ENCODE assay signal across 9 cellular contexts in the genomic region with DNA sequence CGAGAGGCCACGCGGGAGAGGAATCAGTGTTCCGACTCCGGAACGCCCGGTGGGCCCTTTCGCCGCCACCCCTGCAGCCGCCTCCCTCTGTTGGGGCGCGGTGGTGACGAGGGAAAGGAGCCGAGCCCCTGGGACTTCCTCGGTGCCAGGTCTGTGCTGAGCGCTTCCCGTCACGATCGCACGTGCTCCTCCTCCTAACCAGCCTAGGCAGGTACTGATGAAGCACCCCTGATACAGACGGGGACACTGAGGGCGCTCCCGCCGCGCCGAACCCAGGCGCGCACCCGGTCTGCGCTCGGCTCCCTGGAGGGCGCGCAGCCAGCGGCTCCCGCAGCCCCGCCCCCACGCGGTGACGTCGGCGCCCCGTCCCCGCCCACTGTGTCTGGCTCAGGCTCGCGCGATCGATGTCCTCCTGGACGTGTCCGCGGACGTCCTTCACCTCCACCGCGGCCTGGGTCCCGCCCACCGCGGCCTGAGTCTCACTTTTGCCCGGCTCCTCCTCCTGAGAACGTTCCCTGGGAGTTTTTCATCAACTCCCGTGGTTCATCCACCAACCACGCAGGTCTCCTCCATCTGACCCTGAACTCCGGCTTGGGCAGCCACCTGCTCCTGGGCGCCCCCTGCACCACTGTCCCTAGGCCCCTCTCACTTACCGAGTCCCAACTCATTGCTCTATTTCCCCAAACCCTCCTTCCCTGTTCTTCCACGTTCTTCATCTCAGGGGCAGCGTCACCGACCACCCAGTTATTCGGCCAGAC.
A peak's percentile ranks its signal among the peaks of the same experiment; 100 is the strongest.
DNase-seq lines count a peak whose midpoint lies in the region; ATAC-seq and TF ChIP-seq lines count a peak whose summit lies in the region.
"Had no signal": no experiment of that assay in that cellular context is flagged by ENCODE, and none has a peak within 500 bp of the region (broad histone marks: within the 10 kb centered on the region; RNA-seq: fewer than 3 reads in every experiment).

No MANE protein-coding gene starts in this region.

- ATAC-seq in HG03045 (IDR thresholded peaks at IDR 0.05; ENCODE audit: unreplicated experiment) = peak; percentile 81

- H3K9me3 ChIP-seq in mucosa of stomach (ENCODE audit: control insufficient read depth, low read length) = no peaks in the 10 kb centered on the region

- H3K4me1 ChIP-seq in mucosa of stomach (ENCODE audit: control insufficient read depth, insufficient read depth, low read length) = peaks cover 6% of the 10 kb centered on the region

- peak; percentile 34 for DNase-seq in NCI-H2107 treated with DMSO at 0.1 percent for 48 hours (lab: John Stamatoyannopoulos, UW; ENCODE audit: unreplicated experiment)
- DNase-seq in NCI-H2107 (lab: John Stamatoyannopoulos, UW) = no peak
- peak; percentile 79 for DNase-seq in NCI-H774 (lab: John Stamatoyannopoulos, UW)
- peak; percentile 64 for DNase-seq in activated CD8-positive, alpha-beta memory T cell treated with anti-CD3 and anti-CD28 coated beads, Interleukin-2, amount 50 U/mL, for 4 hours
- peak; percentile 73 to 87 for DNase-seq in erythroblast (lab: John Stamatoyannopoulos, UW)
- peak; percentile 24 to 37 for DNase-seq in stimulated activated CD8-positive, alpha-beta memory T cell treated with anti-CD3 and anti-CD28 coated beads, Interleukin-7, amount 100 ng/mL, for 1 hour (ENCODE audit: low read depth in 2 of 2)
- DNase-seq: DND-41 had no signal

- H3K4me3 ChIP-seq in mucosa of stomach (ENCODE audit: low read length) = peak overlapping the region; percentile 60

- peaks cover 19% of the 10 kb centered on the region for H3K27me3 ChIP-seq in mucosa of stomach (ENCODE audit: control insufficient read depth, insufficient read depth, low read length)

- H3K36me3 ChIP-seq in mucosa of stomach (ENCODE audit: control insufficient read depth, insufficient read depth, low read length) = no peaks in the 10 kb centered on the region

- H3K9ac ChIP-seq in mucosa of stomach (ENCODE audit: low read length) = peak overlapping the region; percentile 65

- TF ChIP-seq POLR2A in erythroblast (IDR thresholded peaks at IDR 0.05; ENCODE audit: low read length) = no peak
